In genomic region chr16:9072806-9073341, GRCh38 we compare ENCODE assay signal across 8 cellular contexts. TPM values are rescaled to one million over a fixed set of nuclear protein-coding genes. Genes with fewer than 3 reads are reported as not detected.
DNase-seq lines count a peak whose midpoint lies in the region; ATAC-seq, FAIRE-seq and TF ChIP-seq lines count a peak whose summit lies in the region.
"Had no signal": no experiment of that assay in that cellular context is flagged by ENCODE, and none has a peak within 500 bp of the region (broad histone marks: within the 10 kb centered on the region; RNA-seq: fewer than 3 reads in every experiment).

No MANE protein-coding gene starts in this region.

- H3K4me3 Mint-ChIP-seq in activated CD4-positive, alpha-beta T cell treated with anti-CD3 and anti-CD28 coated beads, Interleukin-2, amount 10 ng/mL, durations not matched to agents 7 days and 5 days, result no peak overlapping the region
- H3K4me3 Mint-ChIP-seq: naive B cell had no signal

- H3K36me3 Mint-ChIP-seq in activated CD4-positive, alpha-beta T cell treated with anti-CD3 and anti-CD28 coated beads, Interleukin-2, amount 10 ng/mL, durations not matched to agents 7 days and 5 days (ENCODE audit: low read depth), result peaks cover 11% of the 10 kb centered on the region

- CTCF ChIA-PET in activated CD4-positive, alpha-beta T cell treated with anti-CD3 and anti-CD28 coated beads, Interleukin-2, amount 10 ng/mL, durations not matched to agents 7 days and 5 days (lab: Charles Lee), result interaction anchor here (1.6 kb wide), 1 partner anchor 13 kb away, joined by 4 read pairs; no protein-coding TSS in a partner anchor

- H3K27ac Mint-ChIP-seq in activated CD4-positive, alpha-beta T cell treated with anti-CD3 and anti-CD28 coated beads, Interleukin-2, amount 10 ng/mL, durations not matched to agents 7 days and 5 days, result peak overlapping the region; percentile 84
- H3K27ac Mint-ChIP-seq: naive B cell had no signal

- ATAC-seq in GM18870 (IDR thresholded peaks at IDR 0.05; ENCODE audit: unreplicated experiment), result peak; percentile 48
- peak; percentile 50 for ATAC-seq in HG03045 (IDR thresholded peaks at IDR 0.05; ENCODE audit: unreplicated experiment)

- H3K27me3 Mint-ChIP-seq in activated CD4-positive, alpha-beta T cell treated with anti-CD3 and anti-CD28 coated beads, Interleukin-2, amount 10 ng/mL, durations not matched to agents 7 days and 5 days, result no peaks in the 10 kb centered on the region
- H3K27me3 Mint-ChIP-seq: naive B cell had no signal

- peak; percentile 31 for DNase-seq in activated CD4-positive, alpha-beta T cell treated with anti-CD3 and anti-CD28 coated beads, Interleukin-2, amount 10 ng/mL, durations not matched to agents 7 days and 5 days
- DNase-seq in myocyte (ENCODE audit: low read depth) (peak; percentile 52), amygdala (lab: John Stamatoyannopoulos, UW) (no peak), H54 (ENCODE audit: insufficient read length, low spot score) (no peak), SHP77 (lab: John Stamatoyannopoulos, UW) (no peak)
- DNase-seq: naive B cell had no signal

- peaks cover 51% of the 10 kb centered on the region for H3K4me1 Mint-ChIP-seq in activated CD4-positive, alpha-beta T cell treated with anti-CD3 and anti-CD28 coated beads, Interleukin-2, amount 10 ng/mL, durations not matched to agents 7 days and 5 days

- TF ChIP-seq POLR2A in H54 (IDR thresholded peaks at IDR 0.05; ENCODE audit: low read depth, low read length), result no peak

- H3K9me3 Mint-ChIP-seq in activated CD4-positive, alpha-beta T cell treated with anti-CD3 and anti-CD28 coated beads, Interleukin-2, amount 10 ng/mL, durations not matched to agents 7 days and 5 days, result peaks cover 12% of the 10 kb centered on the region

- POLR2A ChIA-PET in activated CD4-positive, alpha-beta T cell treated with anti-CD3 and anti-CD28 coated beads, Interleukin-2, amount 10 ng/mL, durations not matched to agents 7 days and 5 days (lab: Charles Lee), result interaction anchor here (1.3 kb wide), 1 partner anchor 18 kb away, joined by 9 read pairs; the partner anchor contains the start of gene HAPSTR1

- FAIRE-seq in H54 (lab: Jason Lieb, UNC), result no peak

RNA-seq across cellular contexts. Expression of gene HAPSTR1, which starts 18.6 kb away (rescaled TPM):
- total RNA-seq in activated CD4-positive, alpha-beta T cell treated with anti-CD3 and anti-CD28 coated beads, Interleukin-2, amount 10 ng/mL, durations not matched to agents 7 days and 5 days, result 10 to 100 TPM; 55.0 to 55.6 TPM
- 69.4 and 71.6 TPM in 2 replicates for total RNA-seq in myocyte
- 27.7 TPM for polyA plus RNA-seq in myocyte (2012)

Comparison
In these comparisons a context has a peak if more than half of its experiments do, and no peak if none do; other contexts are left out.
1. DNase-seq: peak in activated CD4-positive, alpha-beta T cell treated with anti-CD3 and anti-CD28 coated beads, Interleukin-2, amount 10 ng/mL, durations not matched to agents 7 days and 5 days (single experiment) and myocyte (single experiment); none in amygdala (0 of 56), H54 (single experiment) and SHP77 (0 of 2).